ENCODE assay signal across 1 cellular context in genomic region chr19:18172331-18173053, GRCh38.
TF ChIP-seq lines count a peak whose summit lies in the region.

No MANE protein-coding gene starts in this region.

TF ChIP-seq in K562, 482 proteins besides CTCF, POLR2A, EP300 and RAD21:
- TF ChIP-seq BCOR (IDR thresholded peaks at IDR 0.05) (peak; percentile 96), SMARCA5 (IDR thresholded peaks at IDR 0.05) (peak; percentile 73), CBX1 (IDR thresholded peaks at IDR 0.05; ENCODE audit: low read depth) (0 out of 2 replicates have a peak, but pooled peaks have one; percentile 39), NCOA2 (IDR thresholded peaks at IDR 0.05; ENCODE audit: partially characterized antibody in 2 of 2) (no peak), ADNP (tag; IDR thresholded peaks at IDR 0.05) (peak; percentile 80), ZNF507 (tag; conservative IDR thresholded peaks at IDR 0.05) (peak; percentile 84), PKNOX1 (IDR thresholded peaks at IDR 0.05) (peak; percentile 48), SP1 (CRISPR knock-in tag; IDR thresholded peaks at IDR 0.05) (0 out of 2 replicates have a peak, but pooled peaks have one; percentile 0), PTBP1 (IDR thresholded peaks at IDR 0.05; ENCODE audit: low read depth, low read length) (0 out of 2 replicates have a peak, but pooled peaks have one; percentile 31), KDM1A (IDR thresholded peaks at IDR 0.05) (peak; percentile 76 to 90), HDAC2 (IDR thresholded peaks at IDR 0.05) (peak; percentile 46), RCOR1 (IDR thresholded peaks at IDR 0.05; ENCODE audit: borderline replicate concordance in 1 of 2, low read depth in 2 of 2, low read length in 2 of 2) (peak; percentile 61 to 79; a peak in 3 of 4 replicates), RBM25 (IDR thresholded peaks at IDR 0.05; ENCODE audit: low read depth, low read length, severe bottlenecking) (peak; percentile 80), NCOA4 (IDR thresholded peaks at IDR 0.05; ENCODE audit: partially characterized antibody) (no peak), ERF (CRISPR knock-in tag; IDR thresholded peaks at IDR 0.05) (no peak)
- TF ChIP-seq, protein P1, sequence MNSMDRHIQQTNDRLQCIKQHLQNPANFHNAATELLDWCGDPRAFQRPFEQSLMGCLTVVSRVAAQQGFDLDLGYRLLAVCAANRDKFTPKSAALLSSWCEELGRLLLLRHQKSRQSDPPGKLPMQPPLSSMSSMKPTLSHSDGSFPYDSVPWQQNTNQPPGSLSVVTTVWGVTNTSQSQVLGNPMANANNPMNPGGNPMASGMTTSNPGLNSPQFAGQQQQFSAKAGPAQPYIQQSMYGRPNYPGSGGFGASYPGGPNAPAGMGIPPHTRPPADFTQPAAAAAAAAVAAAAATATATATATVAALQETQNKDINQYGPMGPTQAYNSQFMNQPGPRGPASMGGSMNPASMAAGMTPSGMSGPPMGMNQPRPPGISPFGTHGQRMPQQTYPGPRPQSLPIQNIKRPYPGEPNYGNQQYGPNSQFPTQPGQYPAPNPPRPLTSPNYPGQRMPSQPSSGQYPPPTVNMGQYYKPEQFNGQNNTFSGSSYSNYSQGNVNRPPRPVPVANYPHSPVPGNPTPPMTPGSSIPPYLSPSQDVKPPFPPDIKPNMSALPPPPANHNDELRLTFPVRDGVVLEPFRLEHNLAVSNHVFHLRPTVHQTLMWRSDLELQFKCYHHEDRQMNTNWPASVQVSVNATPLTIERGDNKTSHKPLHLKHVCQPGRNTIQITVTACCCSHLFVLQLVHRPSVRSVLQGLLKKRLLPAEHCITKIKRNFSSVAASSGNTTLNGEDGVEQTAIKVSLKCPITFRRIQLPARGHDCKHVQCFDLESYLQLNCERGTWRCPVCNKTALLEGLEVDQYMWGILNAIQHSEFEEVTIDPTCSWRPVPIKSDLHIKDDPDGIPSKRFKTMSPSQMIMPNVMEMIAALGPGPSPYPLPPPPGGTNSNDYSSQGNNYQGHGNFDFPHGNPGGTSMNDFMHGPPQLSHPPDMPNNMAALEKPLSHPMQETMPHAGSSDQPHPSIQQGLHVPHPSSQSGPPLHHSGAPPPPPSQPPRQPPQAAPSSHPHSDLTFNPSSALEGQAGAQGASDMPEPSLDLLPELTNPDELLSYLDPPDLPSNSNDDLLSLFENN (IDR thresholded peaks at IDR 0.05; ENCODE audit: low read depth in 2 of 2, low read length in 2 of 2): no peak
